In genomic region chr5:73816656-73817420, GRCh38 we compare ENCODE assay signal across 16 cellular contexts.
DNase-seq lines count a peak whose midpoint lies in the region; ATAC-seq, FAIRE-seq and TF ChIP-seq lines count a peak whose summit lies in the region.
"Had no signal": no experiment of that assay in that cellular context is flagged by ENCODE, and none has a peak within 500 bp of the region (broad histone marks: within the 10 kb centered on the region; RNA-seq: fewer than 3 reads in every experiment).

No MANE protein-coding gene starts in this region.

- H3K27ac Mint-ChIP-seq in type B pancreatic cell: no peak overlapping the region

- in situ Hi-C loops in HepG2 (cut with HindIII; ENCODE audit: extremely low pct_ligation_motif_present, low pct_unique_long_range_greater_than_20kb): no loop called here

- 96% methylated on average over 5 of the region's 5 CpGs for WGBS in HepG2 (ENCODE audit: low lambda C conversion rate)
- 92% methylated on average over 5 of the region's 5 CpGs for WGBS in right lobe of liver (ENCODE audit: insufficient coverage, low coverage, low lambda C conversion rate, missing lambda C conversion rate)

- TF ChIP-seq EP300 in HepG2 (IDR thresholded peaks at IDR 0.05; ENCODE audit: low read depth in 2 of 2, low read length in 2 of 2) (no peak), HepG2 (CRISPR knock-in tag; IDR thresholded peaks at IDR 0.05; ENCODE audit: borderline replicate concordance) (no peak)

- peaks cover 17% of the 10 kb centered on the region for H3K36me3 Mint-ChIP-seq in type B pancreatic cell

- CTCF ChIA-PET in HepG2 (lab: Yijun Ruan, JAX; ENCODE audit: low intra/inter-chr PET ratio, low total read pairs): no interaction called here

- no peaks in the 10 kb centered on the region for H3K9me3 Mint-ChIP-seq in type B pancreatic cell

- H3K27ac ChIP-seq in HepG2 (ENCODE audit: extremely low read length, insufficient read depth, low read length) (no peak overlapping the region), right lobe of liver (no peak overlapping the region), breast epithelium (peak overlapping the region; percentile 88 to 90), coronary artery (peak overlapping the region in 1 of 2 donors; percentile 42)
- H3K27ac ChIP-seq: 22Rv1 had no signal

- H3K36me3 ChIP-seq in HepG2 (replicated peaks in 1 of 2; ENCODE audit: control insufficient read depth in 1 of 2, insufficient read depth in 2 of 2, low read length in 2 of 2) (peaks cover 3 to 18% of the 10 kb centered on the region in 2 experiments; a peak in 4 of 5 replicates), right lobe of liver (no peaks in the 10 kb centered on the region), breast epithelium (no peaks in the 10 kb centered on the region)

- TF ChIP-seq RAD21 in HepG2 (CRISPR knock-in tag; IDR thresholded peaks at IDR 0.05): no peak

- ATAC-seq in HepG2: no peak
- no peak for ATAC-seq in right lobe of liver
- ATAC-seq in HG03457 (IDR thresholded peaks at IDR 0.05; ENCODE audit: unreplicated experiment): no peak
- ATAC-seq: mucosa of descending colon had no signal

- H3K4me1 ChIP-seq in HepG2 (ENCODE audit: insufficient read depth, low read length): peaks cover 79% of the 10 kb centered on the region
- H3K4me1 ChIP-seq in right lobe of liver: no peaks in the 10 kb centered on the region
- H3K4me1 ChIP-seq in breast epithelium: no peaks in the 10 kb centered on the region

- H3K4me2 ChIP-seq in HepG2 (ENCODE audit: low read depth, low read length): peak overlapping the region; percentile 91

- H3K9ac ChIP-seq in HepG2 (ENCODE audit: insufficient read depth, low read depth, low read length): peak overlapping the region; percentile 19; the same call in 1 of the 2 replicates

- H2AFZ ChIP-seq in HepG2 (ENCODE audit: low read length): no peak overlapping the region

- H3K4me3 ChIP-seq in HepG2 (replicated peaks in 1 of 3; ENCODE audit: insufficient read depth in 1 of 3, low read depth in 2 of 3, low read length in 3 of 3): peak overlapping the region; percentile 13 to 78 (median 17); a peak in 3 of 6 replicates
- H3K4me3 ChIP-seq in right lobe of liver: no peak overlapping the region
- H3K4me3 ChIP-seq in breast epithelium: no peak overlapping the region
- H3K4me3 ChIP-seq in coronary artery: no peak overlapping the region
- H3K4me3 ChIP-seq: mucosa of descending colon had no signal

- H3K4me1 Mint-ChIP-seq in type B pancreatic cell (ENCODE audit: unreplicated experiment): peaks cover 28% of the 10 kb centered on the region

- TF ChIP-seq CTCF in HepG2 (CRISPR knock-in tag; IDR thresholded peaks at IDR 0.05) (no peak), right lobe of liver (IDR thresholded peaks at IDR 0.05) (no peak), breast epithelium (IDR thresholded peaks at IDR 0.05) (no peak), coronary artery (IDR thresholded peaks at IDR 0.05) (no peak), type B pancreatic cell (conservative IDR thresholded peaks at IDR 0.05) (no peak)

- TF ChIP-seq POLR2A in HepG2 (IDR thresholded peaks at IDR 0.05; ENCODE audit: insufficient read depth in 1 of 2, low read depth in 2 of 2, low read length in 2 of 2) (no peak), right lobe of liver (IDR thresholded peaks at IDR 0.05) (no peak), breast epithelium (IDR thresholded peaks at IDR 0.05) (no peak)

- no peaks in the 10 kb centered on the region for H3K27me3 ChIP-seq in HepG2 (ENCODE audit: control insufficient read depth in 1 of 2, insufficient read depth in 2 of 2, low read length in 2 of 2)
- no peaks in the 10 kb centered on the region for H3K27me3 ChIP-seq in right lobe of liver
- H3K27me3 ChIP-seq in breast epithelium: no peaks in the 10 kb centered on the region

- H3K4me3 Mint-ChIP-seq in type B pancreatic cell: no peak overlapping the region

- POLR2A ChIA-PET in HepG2 (lab: Yijun Ruan, JAX): interaction anchor here (1.2 kb wide), 1 partner anchor 192 kb away, joined by 3 read pairs; no protein-coding TSS in a partner anchor

- no peaks in the 10 kb centered on the region for H3K27me3 Mint-ChIP-seq in type B pancreatic cell

- DNase-seq in HepG2 (ENCODE audit: low spot score): no peak
- DNase-seq in right lobe of liver: no peak
- no peak for DNase-seq in breast epithelium (ENCODE audit: low spot score in 2 of 2)
- DNase-seq in iris pigment epithelial cell (ENCODE audit: low read depth): peak; percentile 97
- DNase-seq in NCI-H2171 treated with DMSO at 0.1 percent for 48 hours (lab: John Stamatoyannopoulos, UW): no peak
- DNase-seq in coronary artery (ENCODE audit: low spot score): no peak
- no peak for DNase-seq in type B pancreatic cell (ENCODE audit: extremely low spot score, unreplicated experiment)
- DNase-seq: activated effector memory CD4-positive, alpha-beta T cell treated with anti-CD3 and anti-CD28 coated beads, Interleukin-2, amount 50 U/mL, for 16 hours; islet precursor cell; mucosa of descending colon; NCI-H2081; NCI-H69; stimulated activated naive CD4-positive, alpha-beta T cell had no signal

- BruUV-seq in HepG2 (replicated peaks; lab: Mats Ljungman, UMichigan): TSS peak; percentile 1

- no peaks in the 10 kb centered on the region; the same call in 1 of the 2 replicates for H4K20me1 ChIP-seq in HepG2 (ENCODE audit: insufficient read depth, low read length)

- intact Hi-C loops in HepG2 (cut with micrococcal nuclease; ENCODE audit: unreplicated experiment): no loop called here
- intact Hi-C loops in right lobe of liver (cut with DNase I): no loop called here
- intact Hi-C loops in breast epithelium (cut with DNase I; ENCODE audit: low total_unique reads): no loop called here

- H3K79me2 ChIP-seq in HepG2 (ENCODE audit: insufficient read depth, low read length): peaks cover 91% of the 10 kb centered on the region

- no peaks in the 10 kb centered on the region for H3K9me3 ChIP-seq in HepG2 (ENCODE audit: low read length)
- no peaks in the 10 kb centered on the region for H3K9me3 ChIP-seq in right lobe of liver
- no peaks in the 10 kb centered on the region for H3K9me3 ChIP-seq in breast epithelium
- H3K9me3 ChIP-seq: mucosa of descending colon had no signal

- FAIRE-seq in HepG2 (lab: Jason Lieb, UNC): no peak
- FAIRE-seq: H1 had no signal

TF ChIP-seq in HepG2, 621 proteins besides CTCF, POLR2A, EP300 and RAD21:
- TF ChIP-seq ATF4 (CRISPR knock-in tag; IDR thresholded peaks at IDR 0.05) (peak in 1 of 2 experiments; percentile 60; a peak in 1 of 4 replicates), ZXDC (CRISPR knock-in tag; IDR thresholded peaks at IDR 0.05) (no peak)

Comparison
In these comparisons a context has a peak if more than half of its experiments do, and no peak if none do; other contexts are left out.
1. H3K4me3 ChIP-seq: peak in HepG2 (3 of 3); none in right lobe of liver (0 of 3), breast epithelium (0 of 3) and coronary artery (single experiment).
2. H3K27ac ChIP-seq: peak in breast epithelium (2 of 2); none in HepG2 (single experiment) and right lobe of liver (0 of 3).